8 cellular contexts compared by ENCODE assay signal in the genomic region with DNA sequence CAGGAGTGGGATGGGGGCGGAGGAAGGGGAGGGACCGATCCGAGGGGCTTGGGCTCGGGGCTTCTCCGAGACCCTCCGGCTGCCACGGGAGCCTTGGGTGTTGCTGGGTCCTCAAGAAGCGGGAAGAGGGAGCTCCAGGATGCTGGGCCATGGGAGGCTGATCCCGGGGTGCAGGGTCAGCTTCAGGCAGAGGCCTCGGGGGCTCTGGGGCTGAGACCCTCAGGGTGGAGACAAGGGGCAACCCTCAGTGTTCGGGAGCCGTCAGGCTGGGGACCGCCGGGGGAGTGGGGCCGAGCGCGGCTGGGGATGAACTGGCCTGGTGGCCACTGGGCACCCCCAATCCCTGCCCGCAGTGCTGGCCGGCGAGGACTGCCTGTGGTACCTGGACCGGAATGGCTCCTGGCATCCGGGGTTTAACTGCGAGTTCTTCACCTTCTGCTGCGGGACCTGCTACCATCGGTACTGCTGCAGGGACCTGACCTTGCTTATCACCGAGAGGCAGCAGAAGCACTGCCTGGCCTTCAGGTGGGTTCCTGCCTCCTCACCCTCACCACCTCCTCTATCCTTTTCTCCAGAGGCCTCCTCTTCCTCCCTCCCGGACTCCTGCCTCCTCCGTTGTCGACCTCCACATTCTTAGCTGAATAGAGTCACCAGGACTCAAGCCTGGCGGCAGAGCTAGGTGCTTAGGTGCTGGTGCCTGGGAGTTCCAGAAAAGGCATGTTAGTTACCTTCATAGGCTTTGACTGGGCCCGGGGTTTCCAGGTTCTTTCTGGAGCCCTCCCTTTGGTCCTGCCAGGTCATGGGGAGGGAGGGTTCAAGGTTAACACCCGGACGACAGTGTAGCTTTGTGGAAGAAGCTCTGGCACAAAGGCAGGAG. TPM values are rescaled to one million over a fixed set of nuclear protein-coding genes. Genes with fewer than 3 reads are reported as not detected.
DNase-seq lines count a peak whose midpoint lies in the region; ATAC-seq, FAIRE-seq and TF ChIP-seq lines count a peak whose summit lies in the region.

No MANE protein-coding gene starts in this region.

- peak overlapping the region; percentile 15 for H3K4me3 Mint-ChIP-seq in activated CD4-positive, alpha-beta T cell treated with anti-CD3 and anti-CD28 coated beads for 36 hours

- H3K9ac ChIP-seq in K562 (ENCODE audit: insufficient read depth in 1 of 2, low read depth in 2 of 2, low read length in 2 of 2): peak overlapping the region in 1 of 2 experiments; percentile 57; a peak in 1 of 4 replicates

- peak; percentile 7 for ATAC-seq in activated CD4-positive, alpha-beta T cell treated with anti-CD3 and anti-CD28 coated beads for 36 hours
- ATAC-seq in K562: no peak
- no peak for ATAC-seq in activated CD4-positive, CD25-positive, alpha-beta regulatory T cell treated with anti-CD3 and anti-CD28 coated beads, Interleukin-2, amount 50 U/mL, for 24 hours

- no peak for DNase-seq in activated CD4-positive, alpha-beta T cell treated with anti-CD3 and anti-CD28 coated beads for 36 hours
- no peak for DNase-seq in activated CD4-positive, alpha-beta T cell treated with anti-CD3 and anti-CD28 coated beads for 4 hours
- DNase-seq in K562 (ENCODE audit: extremely low read depth in 1 of 4, low spot score in 3 of 4) (no peak), lower leg skin (ENCODE audit: low spot score in 2 of 2) (no peak), suprapubic skin (ENCODE audit: low spot score in 2 of 2) (peak in 1 of 2 donors; percentile 72), NCI-H1092 treated with DMSO at 0.1 percent for 48 hours (lab: John Stamatoyannopoulos, UW) (no peak), NCI-H524 (lab: John Stamatoyannopoulos, UW) (no peak)

- POLR2A ChIA-PET in activated CD4-positive, alpha-beta T cell treated with anti-CD3 and anti-CD28 coated beads for 36 hours (lab: Charles Lee): no interaction called here
- POLR2A ChIA-PET in K562 (lab: Yijun Ruan, JAX): interaction anchor here (0.6 to 1.0 kb wide), 4 partner anchors 11 to 95 kb away, joined by 3 to 4 read pairs (median 3); a partner anchor contains a TSS

- CTCF ChIA-PET in activated CD4-positive, alpha-beta T cell treated with anti-CD3 and anti-CD28 coated beads for 36 hours (lab: Charles Lee): interaction anchor here (0.6 to 2.0 kb wide), 4 partner anchors 9 to 403 kb away, joined by 3 to 12 read pairs (median 4); no protein-coding TSS in a partner anchor
- CTCF ChIA-PET in K562 (lab: Yijun Ruan, JAX; ENCODE audit: low intra/inter-chr PET ratio): no interaction called here

- TF ChIP-seq RAD21 in K562 (CRISPR knock-in tag; conservative IDR thresholded peaks at IDR 0.05 in 1 of 2, IDR thresholded peaks at IDR 0.05 in 1 of 2): no peak

- H3K4me2 ChIP-seq in K562 (ENCODE audit: insufficient read depth, low read length): no peak overlapping the region

- no peaks in the 10 kb centered on the region for H3K36me3 ChIP-seq in K562 (ENCODE audit: control insufficient read depth, insufficient read depth, low read length)
- H3K36me3 ChIP-seq in suprapubic skin: peaks cover 2% of the 10 kb centered on the region

- H4K20me1 ChIP-seq in K562 (replicated peaks; ENCODE audit: control insufficient read depth, insufficient read depth, low read length): no peaks in the 10 kb centered on the region

- in situ Hi-C loops in K562 (cut with MboI): no loop called here

- TF ChIP-seq POLR2A in K562 (conservative IDR thresholded peaks at IDR 0.05): no peak
- no peak for TF ChIP-seq POLR2A in lower leg skin (IDR thresholded peaks at IDR 0.05)
- no peak for TF ChIP-seq POLR2A in suprapubic skin (IDR thresholded peaks at IDR 0.05)

- 0 out of 5 replicates have a peak, but pooled peaks cover 0 to 4% of the 10 kb centered on the region in 2 experiments for H3K27me3 ChIP-seq in K562 (ENCODE audit: control insufficient read depth in 2 of 2, insufficient read depth in 2 of 2, low read length in 2 of 2)
- H3K27me3 ChIP-seq in suprapubic skin: no peaks in the 10 kb centered on the region

- no peak overlapping the region for H3K27ac Mint-ChIP-seq in activated CD4-positive, alpha-beta T cell treated with anti-CD3 and anti-CD28 coated beads for 36 hours

- whole genome bisulfite sequencing in K562 (ENCODE audit: insufficient coverage, low coverage, missing lambda C conversion rate): 55% methylated on average over 24 of the region's 33 CpGs
- 18 to 26% methylated on average over 21 to 29 of the region's 33 CpGs for WGBS in lower leg skin, 2 donors
- 31% methylated on average over 15 of the region's 33 CpGs for WGBS in suprapubic skin

- TF ChIP-seq CTCF in K562 (IDR thresholded peaks at IDR 0.05 in 2 of 3, conservative IDR thresholded peaks at IDR 0.05 in 1 of 3; ENCODE audit: insufficient read depth in 2 of 3, low read depth in 1 of 3, low read length in 3 of 3) (no peak), lower leg skin (IDR thresholded peaks at IDR 0.05) (no peak), suprapubic skin (IDR thresholded peaks at IDR 0.05) (no peak)

- no peaks in the 10 kb centered on the region for H3K9me3 ChIP-seq in K562 (replicated peaks; ENCODE audit: control insufficient read depth, insufficient read depth, low read depth, low read length)
- no peaks in the 10 kb centered on the region for H3K9me3 ChIP-seq in suprapubic skin

- H3K36me3 Mint-ChIP-seq in activated CD4-positive, alpha-beta T cell treated with anti-CD3 and anti-CD28 coated beads for 36 hours (ENCODE audit: low read depth): no peaks in the 10 kb centered on the region

- no peaks in the 10 kb centered on the region for H3K79me2 ChIP-seq in K562 (ENCODE audit: control insufficient read depth, insufficient read depth, low read length)

- H3K4me1 ChIP-seq in K562 (replicated peaks in 1 of 2; ENCODE audit: control insufficient read depth in 2 of 2, insufficient read depth in 2 of 2, low read length in 2 of 2) (peaks cover 32 to 43% of the 10 kb centered on the region in 2 experiments), suprapubic skin (peaks cover 41% of the 10 kb centered on the region)

- H3K27ac ChIP-seq in K562 (ENCODE audit: extremely low read depth, low read depth, low read length): no peak overlapping the region
- H3K27ac ChIP-seq in suprapubic skin: peak overlapping the region; percentile 41

- no peaks in the 10 kb centered on the region for H3K9me3 Mint-ChIP-seq in activated CD4-positive, alpha-beta T cell treated with anti-CD3 and anti-CD28 coated beads for 36 hours (ENCODE audit: low read depth)

- FAIRE-seq in K562 (lab: Jason Lieb, UNC): no peak

- peak overlapping the region; percentile 21; the same call in 1 of the 2 replicates for H2AFZ ChIP-seq in K562 (ENCODE audit: low read depth, low read length)

- peaks cover 36% of the 10 kb centered on the region for H3K27me3 Mint-ChIP-seq in activated CD4-positive, alpha-beta T cell treated with anti-CD3 and anti-CD28 coated beads for 36 hours

- BruUV-seq in K562 (replicated peaks; lab: Mats Ljungman, UMichigan): no TSS peak

- H3K9me1 ChIP-seq in K562 (ENCODE audit: control insufficient read depth, insufficient read depth, low read length): no peaks in the 10 kb centered on the region

- intact Hi-C loops in activated CD4-positive, alpha-beta T cell treated with anti-CD3 and anti-CD28 coated beads for 36 hours (cut with DNase I, micrococcal nuclease): no loop called here
- intact Hi-C loops in K562 (cut with micrococcal nuclease) (no loop called here), lower leg skin (cut with DNase I; ENCODE audit: low total_unique reads) (no loop called here)

- TF ChIP-seq EP300 in K562 (IDR thresholded peaks at IDR 0.05; ENCODE audit: low read length) (no peak), suprapubic skin (IDR thresholded peaks at IDR 0.05) (no peak)

- H3K4me3 ChIP-seq in K562: peak overlapping the region; percentile 14; the same call in 1 of the 2 replicates
- H3K4me3 ChIP-seq in lower leg skin (ENCODE audit: low read depth, poor library complexity, severe bottlenecking): peak overlapping the region; percentile 58
- peak overlapping the region; percentile 90 for H3K4me3 ChIP-seq in suprapubic skin

- peaks cover 3% of the 10 kb centered on the region for H3K4me1 Mint-ChIP-seq in activated CD4-positive, alpha-beta T cell treated with anti-CD3 and anti-CD28 coated beads for 36 hours

RNA-seq across cellular contexts. Expression of a gene that starts 0.6 kb away (rescaled TPM):
- under 1 TPM; 0.14 to 0.26 TPM for total RNA-seq in activated CD4-positive, alpha-beta T cell treated with anti-CD3 and anti-CD28 coated beads for 36 hours
- total RNA-seq in K562 (2011; cell fraction: chromatin; rRNA removed; ENCODE audit: low replicate concordance): 0.74 and 2.5 TPM in 2 replicates
- 1.8 and 3.3 TPM in 2 replicates for total RNA-seq in K562 (2011; cell fraction: nucleolus; rRNA removed)
- 2.2 and 3.8 TPM in 2 replicates for total RNA-seq in K562 (2011; cell fraction: nucleoplasm; rRNA removed)
- 0.68 and 1.0 TPM in 2 replicates for total RNA-seq in K562 (2014; rRNA removed)
- total RNA-seq in K562 (2014; rRNA removed; fragmentation: Illumina TruSeq; extraction: Trizol): 0.15 TPM in 1 of 2 replicates, not detected in the other
- 0.19 and 0.43 TPM in 2 replicates for total RNA-seq in K562 (2015; rRNA removed; fragmentation: Illumina TruSeq; extraction: Trizol)
- 0.40 and 0.84 TPM in 2 replicates for total RNA-seq in K562 (2021)
- polyA plus RNA-seq in K562 (2011; rRNA removed): 0.95 and 1.2 TPM in 2 replicates
- 1.3 and 5.2 TPM in 2 replicates for polyA plus RNA-seq in K562 (2011; cell fraction: cytosol; rRNA removed)
- polyA plus RNA-seq in K562 (2011; cell fraction: nucleus; rRNA removed): 1.3 and 4.0 TPM in 2 replicates
- 0.74 and 2.6 TPM in 2 replicates for polyA plus RNA-seq in K562 (2012)
- polyA plus RNA-seq in K562 (2014; fragmentation: Illumina TruSeq; extraction: Trizol): 0.27 and 0.75 TPM in 2 replicates
- not detected for polyA plus RNA-seq in K562 (2014; fragmentation: Nextera tagmentation; extraction: Ambion mirVana)
- polyA plus RNA-seq in K562 (2014; rRNA removed): 0.73 and 0.81 TPM in 2 replicates
- 0.21 and 1.1 TPM in 2 replicates for polyA minus RNA-seq in K562 (2011; rRNA and poly(A)+ RNA removed)
- not detected in 2 replicates for polyA minus RNA-seq in K562 (2011; cell fraction: cytosol; rRNA and poly(A)+ RNA removed)
- polyA minus RNA-seq in K562 (2011; cell fraction: nucleus; rRNA and poly(A)+ RNA removed): 0.54 and 1.1 TPM in 2 replicates
- total RNA-seq in lower leg skin: 10 to 100 TPM in 1 of 4 donors, 1 to 10 TPM in 3; 4.6 to 14.2 (median 7.2) TPM
- total RNA-seq in suprapubic skin: 10 to 100 TPM in 1 of 4 donors, 1 to 10 TPM in 3; 5.3 to 19.4 (median 6.7) TPM

RNA-seq across cellular contexts. Expression of a gene that starts 57.0 kb away (rescaled TPM):
- total RNA-seq in activated CD4-positive, alpha-beta T cell treated with anti-CD3 and anti-CD28 coated beads for 36 hours: not detected
- 0.65 and 1.6 TPM in 2 replicates for total RNA-seq in K562 (2011; cell fraction: chromatin; rRNA removed; ENCODE audit: low replicate concordance)
- total RNA-seq in K562 (2011; cell fraction: nucleolus; rRNA removed): 1.4 and 1.7 TPM in 2 replicates
- total RNA-seq in K562 (2011; cell fraction: nucleoplasm; rRNA removed): 0.92 and 1.5 TPM in 2 replicates
- 0.54 and 0.69 TPM in 2 replicates for total RNA-seq in K562 (2014; rRNA removed)
- 0.16 and 0.22 TPM in 2 replicates for total RNA-seq in K562 (2014; rRNA removed; fragmentation: Illumina TruSeq; extraction: Trizol)
- total RNA-seq in K562 (2015; rRNA removed; fragmentation: Illumina TruSeq; extraction: Trizol): 0.15 and 0.22 TPM in 2 replicates
- total RNA-seq in K562 (2021): 0.42 and 0.54 TPM in 2 replicates
- 0.28 and 0.43 TPM in 2 replicates for polyA plus RNA-seq in K562 (2011; rRNA removed)
- polyA plus RNA-seq in K562 (2011; cell fraction: cytosol; rRNA removed): 0.24 and 0.48 TPM in 2 replicates
- 0.65 and 1.5 TPM in 2 replicates for polyA plus RNA-seq in K562 (2011; cell fraction: nucleus; rRNA removed)
- polyA plus RNA-seq in K562 (2012): 0.33 and 0.69 TPM in 2 replicates
- 0.40 and 0.45 TPM in 2 replicates for polyA plus RNA-seq in K562 (2014; fragmentation: Illumina TruSeq; extraction: Trizol)
- polyA plus RNA-seq in K562 (2014; fragmentation: Nextera tagmentation; extraction: Ambion mirVana): under 1 TPM in 1 of 2 experiments, not detected in 1; 0.03 TPM
- 0.33 and 0.39 TPM in 2 replicates for polyA plus RNA-seq in K562 (2014; rRNA removed)
- polyA minus RNA-seq in K562 (2011; rRNA and poly(A)+ RNA removed): 0.27 and 0.60 TPM in 2 replicates
- polyA minus RNA-seq in K562 (2011; cell fraction: cytosol; rRNA and poly(A)+ RNA removed): 0.38 TPM in 1 of 2 replicates, not detected in the other
- 0.56 and 0.81 TPM in 2 replicates for polyA minus RNA-seq in K562 (2011; cell fraction: nucleus; rRNA and poly(A)+ RNA removed)
- total RNA-seq in lower leg skin: 10 to 100 TPM; 11.2 to 56.7 (median 23.4) TPM
- 10 to 100 TPM; 13.0 to 29.9 (median 18.1) TPM for total RNA-seq in suprapubic skin

Comparison
In these comparisons a context has a peak if more than half of its experiments do, and no peak if none do; other contexts are left out.
1. H3K4me3 ChIP-seq: peak in every context shown above with its lines; median percentile 90 in suprapubic skin; 58 in lower leg skin; 14 in K562.
2. RNA of a gene that starts 57.0 kb away (total RNA-seq): 11.2 to 56.7 TPM in lower leg skin and 13.0 to 29.9 TPM in suprapubic skin; 0.15 to 1.7 TPM in K562 and not detected in activated CD4-positive, alpha-beta T cell treated with anti-CD3 and anti-CD28 coated beads for 36 hours; every median in the first group is over 4 times any median in the second.